11 cellular contexts compared by ENCODE assay signal in genomic region chr1:201500670-201501120, GRCh38. TPM values are rescaled to one million over a fixed set of nuclear protein-coding genes. Genes with fewer than 3 reads are reported as not detected.
DNase-seq lines count a peak whose midpoint lies in the region; ATAC-seq and TF ChIP-seq lines count a peak whose summit lies in the region.
"Had no signal": no experiment of that assay in that cellular context is flagged by ENCODE, and none has a peak within 500 bp of the region (broad histone marks: within the 10 kb centered on the region; RNA-seq: fewer than 3 reads in every experiment).

No MANE protein-coding gene starts in this region.

- TF ChIP-seq CTCF in lung (IDR thresholded peaks at IDR 0.05; ENCODE audit: control extremely low read depth, extremely low read depth) = no peak

- peak; percentile 52 for DNase-seq in M059J (ENCODE audit: low read depth)
- DNase-seq in lung (ENCODE audit: low spot score) = peak; percentile 50
- no peak for DNase-seq in HuH-7 (ENCODE audit: low spot score)
- no peak for DNase-seq in DMS53 (lab: John Stamatoyannopoulos, UW)
- DNase-seq: DMS 273 treated with DMSO at 0.1 percent for 48 hours, erythroblast, NCI-H524 treated with DMSO at 0.1 percent for 48 hours had no signal

- WGBS in ectodermal cell, 2 experiments = 57 to 64% methylated on average over 4 of the region's 4 CpGs
- WGBS in lung, 2 donors = 62 to 73% methylated on average over 4 of the region's 4 CpGs

- H3K4me1 ChIP-seq in ectodermal cell (ENCODE audit: control insufficient read depth, insufficient read depth, low read length) (peaks cover 31% of the 10 kb centered on the region), lung (ENCODE audit: control insufficient read depth in 2 of 2, insufficient read depth in 2 of 2, low read length in 2 of 2) (peaks cover 14 to 43% of the 10 kb centered on the region in 2 donors), subcutaneous abdominal adipose tissue (ENCODE audit: control insufficient read depth in 5 of 5, insufficient read depth in 5 of 5, low read length in 5 of 5) (peaks cover 19 to 71% (median 61%) of the 10 kb centered on the region in 5 donors)

- H3K27ac ChIP-seq in ectodermal cell (ENCODE audit: insufficient read depth, low read depth, low read length, poor library complexity, severe bottlenecking) = peak overlapping the region; percentile 46
- H3K27ac ChIP-seq in lung (ENCODE audit: low read depth in 1 of 2, low read length in 1 of 2) = peak overlapping the region; percentile 27 to 33
- H3K27ac ChIP-seq in subcutaneous abdominal adipose tissue (ENCODE audit: low read depth, low read length) = peak overlapping the region; percentile 74

- peak overlapping the region in 4 of 5 donors; percentile 24 to 66 (median 42) for H3K9ac ChIP-seq in subcutaneous abdominal adipose tissue (ENCODE audit: low read length in 5 of 5)

- H3K27me3 ChIP-seq in ectodermal cell (ENCODE audit: control insufficient read depth, insufficient read depth, low read length, poor library complexity, severe bottlenecking) (no peaks in the 10 kb centered on the region), lung (ENCODE audit: control insufficient read depth, insufficient read depth) (no peaks in the 10 kb centered on the region), subcutaneous abdominal adipose tissue (ENCODE audit: control insufficient read depth in 5 of 5, insufficient read depth in 4 of 5, low read length in 5 of 5) (no peaks in the 10 kb centered on the region)

- no peaks in the 10 kb centered on the region for H3K36me3 ChIP-seq in ectodermal cell (ENCODE audit: control insufficient read depth, insufficient read depth, low read length)
- H3K36me3 ChIP-seq in lung (ENCODE audit: control insufficient read depth in 2 of 2, insufficient read depth in 2 of 2, low read length in 2 of 2) = peaks cover 0 to 7% of the 10 kb centered on the region in 2 donors
- H3K36me3 ChIP-seq in subcutaneous abdominal adipose tissue (ENCODE audit: control insufficient read depth in 5 of 5, insufficient read depth in 5 of 5, low read length in 5 of 5) = peaks cover 0 to 16% (median 8%) of the 10 kb centered on the region in 5 donors

- no peak overlapping the region for H3K4me3 ChIP-seq in ectodermal cell (ENCODE audit: insufficient read depth, low read depth, low read length)
- H3K4me3 ChIP-seq in lung = no peak overlapping the region
- H3K4me3 ChIP-seq in subcutaneous abdominal adipose tissue (ENCODE audit: low read depth in 1 of 5, low read length in 5 of 5) = no peak overlapping the region

- H3K9me3 ChIP-seq in ectodermal cell (ENCODE audit: control insufficient read depth, low read length) (no peaks in the 10 kb centered on the region), lung (ENCODE audit: control insufficient read depth in 2 of 2, insufficient read depth in 1 of 2, low read length in 1 of 2) (no peaks in the 10 kb centered on the region), subcutaneous abdominal adipose tissue (ENCODE audit: control insufficient read depth in 5 of 5, low read length in 5 of 5) (no peaks in the 10 kb centered on the region)

- ATAC-seq in lung (ENCODE audit: insufficient read depth, low FRiP score) (peak; percentile 14), HG02970 (IDR thresholded peaks at IDR 0.05; ENCODE audit: low FRiP score, unreplicated experiment) (no peak), HG02759 (IDR thresholded peaks at IDR 0.05; ENCODE audit: unreplicated experiment) (no peak)

RNA-seq across cellular contexts. Expression of gene CSRP1, which starts 6.2 kb away (rescaled TPM):
- 565 and 854 TPM in 2 replicates for total RNA-seq in M059J (2014; rRNA removed; shearing (Covaris generic))
- 9.0 TPM for polyA plus RNA-seq in ectodermal cell (2013, experiment 1 of 4)
- 7.9 TPM for polyA plus RNA-seq in ectodermal cell (2013, experiment 2 of 4)
- polyA plus RNA-seq in ectodermal cell (2013, experiment 3 of 4) = 7.4 TPM
- polyA plus RNA-seq in ectodermal cell (2013, experiment 4 of 4) = 9.0 TPM
- total RNA-seq in lung = 100 to 1,000 TPM; 223 to 278 TPM
- 100 to 1,000 TPM; 143 to 230 TPM for polyA plus RNA-seq in lung

RNA-seq across cellular contexts. Expression of gene PHLDA3, which starts 31.7 kb away (rescaled TPM):
- total RNA-seq in M059J (2014; rRNA removed; shearing (Covaris generic)) = 7.6 and 17.3 TPM in 2 replicates
- polyA plus RNA-seq in ectodermal cell (2013, experiment 1 of 4) = 7.9 TPM
- polyA plus RNA-seq in ectodermal cell (2013, experiment 2 of 4) = 9.8 TPM
- 8.2 TPM for polyA plus RNA-seq in ectodermal cell (2013, experiment 3 of 4)
- polyA plus RNA-seq in ectodermal cell (2013, experiment 4 of 4) = 9.2 TPM
- 10 to 100 TPM; 12.8 to 73.2 TPM for total RNA-seq in lung
- polyA plus RNA-seq in lung = 10 to 100 TPM; 25.9 to 51.8 TPM

RNA-seq across cellular contexts. Expression of gene NAV1, which starts 38.2 kb away (rescaled TPM):
- total RNA-seq in M059J (2014; rRNA removed; shearing (Covaris generic)) = 16.3 and 43.1 TPM in 2 replicates
- 87.6 TPM for polyA plus RNA-seq in ectodermal cell (2013, experiment 1 of 4)
- polyA plus RNA-seq in ectodermal cell (2013, experiment 2 of 4) = 157 TPM
- 76.4 TPM for polyA plus RNA-seq in ectodermal cell (2013, experiment 3 of 4)
- 108 TPM for polyA plus RNA-seq in ectodermal cell (2013, experiment 4 of 4)
- total RNA-seq in lung = 10 to 100 TPM; 28.8 to 38.6 TPM
- 1 to 10 TPM; 6.5 to 7.1 TPM for polyA plus RNA-seq in lung

Comparison
In these comparisons a context has a peak if more than half of its experiments do, and no peak if none do; other contexts are left out.
1. DNase-seq: peak in M059J (single experiment) and lung (single experiment); none in HuH-7 (single experiment) and DMS53 (single experiment).
2. Peak in every context shown above with its lines, with median percentiles within 50 percentile points of each other: H3K27ac ChIP-seq.